In genomic region chr17:18625509-18626104, GRCh38 we compare ENCODE assay signal across 1 cellular context.
TF ChIP-seq lines count a peak whose summit lies in the region.
"Not testable (repeated sequence)": the region's sequence is repeated elsewhere in the genome, so short reads cannot be mapped to it uniquely, and the experiment has no call there.

No MANE protein-coding gene starts in this region.

TF ChIP-seq in HepG2, 621 proteins besides CTCF, POLR2A, EP300 and RAD21 (continued from another document):
- TF ChIP-seq GABPA (IDR thresholded peaks at IDR 0.05; ENCODE audit: low read depth, low read length) = not testable (repeated sequence)
- TF ChIP-seq GABPA (CRISPR knock-in tag; IDR thresholded peaks at IDR 0.05; ENCODE audit: low read depth) = peak; percentile 36; the same call in 1 of the 2 replicates
